Comparison of ENCODE assay signal across 1 cellular context in the genomic region with DNA sequence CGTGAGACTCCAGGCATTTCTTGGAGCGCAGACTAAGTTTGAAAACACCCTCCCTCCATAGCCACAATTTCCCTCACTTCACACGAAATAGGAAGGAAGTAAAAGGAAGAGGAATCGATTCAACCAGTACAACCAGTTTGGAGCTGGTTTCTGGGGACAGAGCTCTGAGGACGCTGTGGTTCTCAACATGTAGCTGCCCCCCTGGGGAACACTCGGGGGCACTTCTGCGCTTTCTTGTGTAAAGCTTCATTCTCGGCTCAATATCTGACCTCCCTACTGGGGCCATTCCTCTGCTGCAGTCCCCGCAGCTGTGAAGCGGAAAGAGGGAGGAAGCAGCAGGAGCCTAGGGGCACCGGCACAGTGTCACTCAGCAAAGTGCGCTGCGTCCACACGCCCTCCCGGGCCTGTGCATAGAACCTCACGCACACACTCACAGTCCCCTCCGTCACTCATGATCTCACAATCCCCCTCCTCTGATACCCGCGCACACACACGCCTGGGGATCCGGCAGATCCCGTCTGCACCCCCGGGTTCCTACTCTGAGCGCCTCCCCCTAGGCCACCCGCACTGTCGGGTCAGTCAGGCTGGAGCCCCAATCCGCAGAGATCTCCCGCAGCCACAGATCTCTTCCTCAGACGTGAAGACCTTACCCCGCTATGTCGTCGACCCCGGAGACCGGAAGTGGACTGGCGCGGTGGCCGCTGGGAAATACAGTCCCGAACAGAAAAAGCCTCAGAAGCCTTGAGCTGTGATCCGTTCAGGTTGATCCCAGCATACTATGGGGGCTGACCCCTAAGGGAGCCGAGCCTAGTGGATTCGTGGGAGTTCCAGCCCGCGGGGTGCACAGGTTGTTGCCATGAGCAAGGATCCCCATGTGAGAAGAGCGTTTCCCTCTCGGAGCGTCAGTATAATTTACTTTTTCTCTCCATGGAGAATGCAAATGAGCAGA.
TF ChIP-seq lines count a peak whose summit lies in the region.

Gene ZNF780A, minus strand, starts transcription at position 688 of the 949 bp plus-strand sequence. CDS start 6,190 bp downstream, outside the sequence.

TF ChIP-seq in liver, 16 proteins besides CTCF, POLR2A, EP300 and RAD21 (continued from another document):
- TF ChIP-seq, protein P1, sequence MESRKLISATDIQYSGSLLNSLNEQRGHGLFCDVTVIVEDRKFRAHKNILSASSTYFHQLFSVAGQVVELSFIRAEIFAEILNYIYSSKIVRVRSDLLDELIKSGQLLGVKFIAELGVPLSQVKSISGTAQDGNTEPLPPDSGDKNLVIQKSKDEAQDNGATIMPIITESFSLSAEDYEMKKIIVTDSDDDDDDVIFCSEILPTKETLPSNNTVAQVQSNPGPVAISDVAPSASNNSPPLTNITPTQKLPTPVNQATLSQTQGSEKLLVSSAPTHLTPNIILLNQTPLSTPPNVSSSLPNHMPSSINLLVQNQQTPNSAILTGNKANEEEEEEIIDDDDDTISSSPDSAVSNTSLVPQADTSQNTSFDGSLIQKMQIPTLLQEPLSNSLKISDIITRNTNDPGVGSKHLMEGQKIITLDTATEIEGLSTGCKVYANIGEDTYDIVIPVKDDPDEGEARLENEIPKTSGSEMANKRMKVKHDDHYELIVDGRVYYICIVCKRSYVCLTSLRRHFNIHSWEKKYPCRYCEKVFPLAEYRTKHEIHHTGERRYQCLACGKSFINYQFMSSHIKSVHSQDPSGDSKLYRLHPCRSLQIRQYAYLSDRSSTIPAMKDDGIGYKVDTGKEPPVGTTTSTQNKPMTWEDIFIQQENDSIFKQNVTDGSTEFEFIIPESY (IDR thresholded peaks at IDR 0.05), result peak; percentile 67
- peak; percentile 85 for TF ChIP-seq MAX (IDR thresholded peaks at IDR 0.05)
TF ChIP-seq in liver: peak in this region for 12.
